Comparison of ENCODE assay signal across 1 cellular context in the genomic region with DNA sequence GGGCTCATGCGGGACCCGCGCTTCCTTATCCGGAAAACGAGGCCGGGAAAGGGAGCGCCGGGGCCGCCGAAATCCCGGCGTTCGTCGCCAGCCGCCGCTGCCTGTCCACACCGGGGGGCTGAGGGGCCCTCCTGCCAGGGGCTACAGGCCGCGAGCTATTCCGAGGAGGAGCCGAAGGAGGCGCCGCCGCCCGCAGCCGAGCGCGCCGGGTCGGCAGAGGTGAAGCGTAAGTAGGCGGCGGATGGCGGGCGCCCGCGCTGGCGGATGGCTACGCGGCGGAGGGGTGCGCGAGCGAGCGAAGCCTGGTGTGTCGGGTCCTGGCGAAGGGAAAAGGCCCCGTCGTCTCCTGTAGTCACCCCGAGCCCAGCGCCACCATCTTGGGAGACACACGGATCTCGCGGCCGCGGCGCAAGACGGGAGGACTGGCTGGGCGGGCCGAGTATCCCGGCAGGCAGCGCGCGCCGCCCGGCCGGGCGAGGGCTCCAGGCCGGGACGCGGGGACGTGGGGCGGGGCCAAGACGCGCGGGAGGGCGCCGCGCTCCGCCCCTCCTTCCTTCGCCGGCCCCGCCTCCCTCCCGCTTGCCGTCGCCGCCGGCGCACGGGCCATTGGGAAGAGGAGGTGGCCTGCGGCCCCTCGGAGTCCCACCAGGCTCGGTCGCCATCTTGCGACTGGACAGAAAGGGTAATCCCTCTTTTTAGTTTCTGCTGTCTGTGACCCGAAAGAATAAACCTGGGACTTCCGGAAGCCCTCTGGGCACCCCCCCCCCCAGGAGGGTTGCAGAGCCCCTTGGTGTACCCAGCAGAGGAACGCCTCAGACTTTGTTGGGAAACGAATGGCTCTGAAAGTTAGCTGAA.
TF ChIP-seq lines count a peak whose summit lies in the region.

A gene (minus strand): TSS at position 424 of the 855 bp plus-strand sequence. CDS start 29,917 bp downstream, outside the sequence.

TF ChIP-seq in K562, 482 proteins besides CTCF, POLR2A, EP300 and RAD21 (continued from another document and continues in another):
- TF ChIP-seq, protein P1, sequence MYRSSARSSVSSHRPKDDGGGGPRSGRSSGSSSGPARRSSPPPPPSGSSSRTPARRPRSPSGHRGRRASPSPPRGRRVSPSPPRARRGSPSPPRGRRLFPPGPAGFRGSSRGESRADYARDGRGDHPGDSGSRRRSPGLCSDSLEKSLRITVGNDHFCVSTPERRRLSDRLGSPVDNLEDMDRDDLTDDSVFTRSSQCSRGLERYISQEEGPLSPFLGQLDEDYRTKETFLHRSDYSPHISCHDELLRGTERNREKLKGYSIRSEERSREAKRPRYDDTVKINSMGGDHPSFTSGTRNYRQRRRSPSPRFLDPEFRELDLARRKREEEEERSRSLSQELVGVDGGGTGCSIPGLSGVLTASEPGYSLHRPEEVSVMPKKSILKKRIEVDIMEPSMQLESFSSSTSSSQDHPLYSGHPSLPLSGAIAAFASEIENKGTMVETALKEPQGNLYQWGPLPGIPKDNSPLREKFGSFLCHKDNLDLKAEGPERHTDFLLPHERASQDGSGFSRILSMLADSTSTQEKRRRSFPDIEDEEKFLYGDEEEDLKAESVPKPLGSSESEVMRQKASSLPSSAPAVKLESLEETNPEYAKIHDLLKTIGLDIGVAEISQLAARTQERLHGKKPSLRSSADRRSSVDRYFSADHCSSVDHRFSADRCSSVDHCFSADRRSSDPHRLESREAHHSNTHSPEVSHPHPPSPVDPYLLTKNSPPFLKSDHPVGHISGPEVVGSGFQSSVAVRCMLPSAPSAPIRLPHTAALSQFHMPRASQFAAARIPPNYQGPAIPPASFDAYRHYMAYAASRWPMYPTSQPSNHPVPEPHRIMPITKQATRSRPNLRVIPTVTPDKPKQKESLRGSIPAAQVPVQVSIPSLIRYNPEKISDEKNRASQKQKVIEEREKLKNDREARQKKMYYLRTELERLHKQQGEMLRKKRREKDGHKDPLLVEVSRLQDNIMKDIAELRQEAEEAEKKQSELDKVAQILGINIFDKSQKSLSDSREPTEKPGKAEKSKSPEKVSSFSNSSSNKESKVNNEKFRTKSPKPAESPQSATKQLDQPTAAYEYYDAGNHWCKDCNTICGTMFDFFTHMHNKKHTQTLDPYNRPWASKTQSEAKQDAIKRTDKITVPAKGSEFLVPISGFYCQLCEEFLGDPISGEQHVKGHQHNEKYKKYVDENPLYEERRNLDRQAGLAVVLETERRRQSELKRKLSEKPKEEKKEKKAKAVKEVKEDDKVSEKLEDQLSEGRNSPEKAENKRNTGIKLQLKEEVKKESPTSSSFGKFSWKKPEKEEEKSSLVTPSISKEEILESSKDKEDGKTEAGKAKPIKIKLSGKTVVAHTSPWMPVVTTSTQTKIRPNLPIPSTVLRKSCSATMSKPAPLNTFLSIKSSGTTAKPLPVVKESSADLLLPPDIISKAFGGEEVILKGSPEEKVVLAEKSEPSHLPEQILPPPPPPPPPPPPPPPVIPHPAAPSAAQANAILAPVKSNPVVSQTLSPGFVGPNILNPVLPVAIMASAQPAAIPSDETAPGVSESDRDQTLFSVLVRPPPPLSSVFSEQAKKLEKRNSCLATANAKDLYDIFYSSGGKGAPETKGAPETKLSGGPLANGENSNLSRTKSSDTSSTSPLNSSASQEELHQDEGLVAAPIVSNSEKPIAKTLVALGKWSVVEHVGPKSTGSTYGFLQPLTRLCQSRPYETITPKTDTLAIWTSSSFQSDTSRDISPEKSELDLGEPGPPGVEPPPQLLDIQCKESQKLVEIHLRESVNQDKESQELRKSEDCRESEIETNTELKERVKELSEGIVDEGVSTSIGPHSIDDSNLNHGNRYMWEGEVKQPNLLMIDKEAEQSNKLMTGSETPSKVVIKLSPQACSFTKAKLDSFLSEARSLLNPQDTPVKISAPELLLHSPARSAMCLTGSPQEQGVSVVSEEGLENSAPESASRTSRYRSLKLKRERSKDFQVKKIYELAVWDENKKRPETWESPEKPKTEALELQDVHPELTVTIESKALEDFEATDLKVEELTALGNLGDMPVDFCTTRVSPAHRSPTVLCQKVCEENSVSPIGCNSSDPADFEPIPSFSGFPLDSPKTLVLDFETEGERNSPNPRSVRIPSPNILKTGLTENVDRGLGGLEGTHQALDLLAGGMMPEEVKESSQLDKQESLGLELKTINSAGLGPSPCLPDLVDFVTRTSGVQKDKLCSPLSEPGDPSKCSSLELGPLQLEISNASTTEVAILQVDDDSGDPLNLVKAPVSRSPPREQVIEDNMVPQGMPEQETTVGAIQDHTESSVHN (IDR thresholded peaks at IDR 0.05; ENCODE audit: borderline replicate concordance in 1 of 2, low read depth in 1 of 2), result no peak
- TF ChIP-seq, protein P2, sequence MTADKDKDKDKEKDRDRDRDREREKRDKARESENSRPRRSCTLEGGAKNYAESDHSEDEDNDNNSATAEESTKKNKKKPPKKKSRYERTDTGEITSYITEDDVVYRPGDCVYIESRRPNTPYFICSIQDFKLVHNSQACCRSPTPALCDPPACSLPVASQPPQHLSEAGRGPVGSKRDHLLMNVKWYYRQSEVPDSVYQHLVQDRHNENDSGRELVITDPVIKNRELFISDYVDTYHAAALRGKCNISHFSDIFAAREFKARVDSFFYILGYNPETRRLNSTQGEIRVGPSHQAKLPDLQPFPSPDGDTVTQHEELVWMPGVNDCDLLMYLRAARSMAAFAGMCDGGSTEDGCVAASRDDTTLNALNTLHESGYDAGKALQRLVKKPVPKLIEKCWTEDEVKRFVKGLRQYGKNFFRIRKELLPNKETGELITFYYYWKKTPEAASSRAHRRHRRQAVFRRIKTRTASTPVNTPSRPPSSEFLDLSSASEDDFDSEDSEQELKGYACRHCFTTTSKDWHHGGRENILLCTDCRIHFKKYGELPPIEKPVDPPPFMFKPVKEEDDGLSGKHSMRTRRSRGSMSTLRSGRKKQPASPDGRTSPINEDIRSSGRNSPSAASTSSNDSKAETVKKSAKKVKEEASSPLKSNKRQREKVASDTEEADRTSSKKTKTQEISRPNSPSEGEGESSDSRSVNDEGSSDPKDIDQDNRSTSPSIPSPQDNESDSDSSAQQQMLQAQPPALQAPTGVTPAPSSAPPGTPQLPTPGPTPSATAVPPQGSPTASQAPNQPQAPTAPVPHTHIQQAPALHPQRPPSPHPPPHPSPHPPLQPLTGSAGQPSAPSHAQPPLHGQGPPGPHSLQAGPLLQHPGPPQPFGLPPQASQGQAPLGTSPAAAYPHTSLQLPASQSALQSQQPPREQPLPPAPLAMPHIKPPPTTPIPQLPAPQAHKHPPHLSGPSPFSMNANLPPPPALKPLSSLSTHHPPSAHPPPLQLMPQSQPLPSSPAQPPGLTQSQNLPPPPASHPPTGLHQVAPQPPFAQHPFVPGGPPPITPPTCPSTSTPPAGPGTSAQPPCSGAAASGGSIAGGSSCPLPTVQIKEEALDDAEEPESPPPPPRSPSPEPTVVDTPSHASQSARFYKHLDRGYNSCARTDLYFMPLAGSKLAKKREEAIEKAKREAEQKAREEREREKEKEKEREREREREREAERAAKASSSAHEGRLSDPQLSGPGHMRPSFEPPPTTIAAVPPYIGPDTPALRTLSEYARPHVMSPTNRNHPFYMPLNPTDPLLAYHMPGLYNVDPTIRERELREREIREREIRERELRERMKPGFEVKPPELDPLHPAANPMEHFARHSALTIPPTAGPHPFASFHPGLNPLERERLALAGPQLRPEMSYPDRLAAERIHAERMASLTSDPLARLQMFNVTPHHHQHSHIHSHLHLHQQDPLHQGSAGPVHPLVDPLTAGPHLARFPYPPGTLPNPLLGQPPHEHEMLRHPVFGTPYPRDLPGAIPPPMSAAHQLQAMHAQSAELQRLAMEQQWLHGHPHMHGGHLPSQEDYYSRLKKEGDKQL (CRISPR knock-in tag; IDR thresholded peaks at IDR 0.05; ENCODE audit: borderline replicate concordance), result no peak
- TF ChIP-seq, protein P3, sequence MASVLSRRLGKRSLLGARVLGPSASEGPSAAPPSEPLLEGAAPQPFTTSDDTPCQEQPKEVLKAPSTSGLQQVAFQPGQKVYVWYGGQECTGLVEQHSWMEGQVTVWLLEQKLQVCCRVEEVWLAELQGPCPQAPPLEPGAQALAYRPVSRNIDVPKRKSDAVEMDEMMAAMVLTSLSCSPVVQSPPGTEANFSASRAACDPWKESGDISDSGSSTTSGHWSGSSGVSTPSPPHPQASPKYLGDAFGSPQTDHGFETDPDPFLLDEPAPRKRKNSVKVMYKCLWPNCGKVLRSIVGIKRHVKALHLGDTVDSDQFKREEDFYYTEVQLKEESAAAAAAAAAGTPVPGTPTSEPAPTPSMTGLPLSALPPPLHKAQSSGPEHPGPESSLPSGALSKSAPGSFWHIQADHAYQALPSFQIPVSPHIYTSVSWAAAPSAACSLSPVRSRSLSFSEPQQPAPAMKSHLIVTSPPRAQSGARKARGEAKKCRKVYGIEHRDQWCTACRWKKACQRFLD (CRISPR knock-in tag; IDR thresholded peaks at IDR 0.05), result peak; percentile 64
- TF ChIP-seq BHLHE40 (IDR thresholded peaks at IDR 0.05; ENCODE audit: low read length) (peak; percentile 79), NFRKB (IDR thresholded peaks at IDR 0.05; ENCODE audit: low read depth) (peak; percentile 78), EP400 (IDR thresholded peaks at IDR 0.05) (peak; percentile 71), NR2C2 (CRISPR knock-in tag; IDR thresholded peaks at IDR 0.05) (no peak), NR2C2 (tag; IDR thresholded peaks at IDR 0.05) (peak; percentile 22; the same call in 1 of the 2 replicates), PPARD (CRISPR knock-in tag; IDR thresholded peaks at IDR 0.05) (no peak), TAF7 (tag; IDR thresholded peaks at IDR 0.05) (peak; percentile 63), CTBP1 (IDR thresholded peaks at IDR 0.05; ENCODE audit: borderline replicate concordance) (peak; percentile 71; the same call in 1 of the 2 replicates), RBBP5 (IDR thresholded peaks at IDR 0.05; ENCODE audit: borderline replicate concordance, insufficient read depth, low read length, poor library complexity, severe bottlenecking) (peak; percentile 95), MTA3 (IDR thresholded peaks at IDR 0.05; ENCODE audit: borderline replicate concordance) (peak; percentile 69; the same call in 1 of the 2 replicates), HNRNPLL (IDR thresholded peaks at IDR 0.05; ENCODE audit: low read depth, low read length, poor library complexity, severe bottlenecking) (peak; percentile 66), RB1 (IDR thresholded peaks at IDR 0.05; ENCODE audit: low read depth) (peak; percentile 76), TAF9B (IDR thresholded peaks at IDR 0.05; ENCODE audit: partially characterized antibody) (peak; percentile 48), PCBP1 (IDR thresholded peaks at IDR 0.05; ENCODE audit: low read depth, low read length, poor library complexity, severe bottlenecking) (peak; percentile 70), IFI16 (CRISPR knock-in tag; IDR thresholded peaks at IDR 0.05) (no peak), RBFOX2 (IDR thresholded peaks at IDR 0.05; ENCODE audit: low read depth, low read length) (peak; percentile 97)
- TF ChIP-seq, protein P4, sequence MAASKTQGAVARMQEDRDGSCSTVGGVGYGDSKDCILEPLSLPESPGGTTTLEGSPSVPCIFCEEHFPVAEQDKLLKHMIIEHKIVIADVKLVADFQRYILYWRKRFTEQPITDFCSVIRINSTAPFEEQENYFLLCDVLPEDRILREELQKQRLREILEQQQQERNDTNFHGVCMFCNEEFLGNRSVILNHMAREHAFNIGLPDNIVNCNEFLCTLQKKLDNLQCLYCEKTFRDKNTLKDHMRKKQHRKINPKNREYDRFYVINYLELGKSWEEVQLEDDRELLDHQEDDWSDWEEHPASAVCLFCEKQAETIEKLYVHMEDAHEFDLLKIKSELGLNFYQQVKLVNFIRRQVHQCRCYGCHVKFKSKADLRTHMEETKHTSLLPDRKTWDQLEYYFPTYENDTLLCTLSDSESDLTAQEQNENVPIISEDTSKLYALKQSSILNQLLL (CRISPR knock-in tag; IDR thresholded peaks at IDR 0.05; ENCODE audit: borderline replicate concordance), result no peak
- TF ChIP-seq, protein P5, sequence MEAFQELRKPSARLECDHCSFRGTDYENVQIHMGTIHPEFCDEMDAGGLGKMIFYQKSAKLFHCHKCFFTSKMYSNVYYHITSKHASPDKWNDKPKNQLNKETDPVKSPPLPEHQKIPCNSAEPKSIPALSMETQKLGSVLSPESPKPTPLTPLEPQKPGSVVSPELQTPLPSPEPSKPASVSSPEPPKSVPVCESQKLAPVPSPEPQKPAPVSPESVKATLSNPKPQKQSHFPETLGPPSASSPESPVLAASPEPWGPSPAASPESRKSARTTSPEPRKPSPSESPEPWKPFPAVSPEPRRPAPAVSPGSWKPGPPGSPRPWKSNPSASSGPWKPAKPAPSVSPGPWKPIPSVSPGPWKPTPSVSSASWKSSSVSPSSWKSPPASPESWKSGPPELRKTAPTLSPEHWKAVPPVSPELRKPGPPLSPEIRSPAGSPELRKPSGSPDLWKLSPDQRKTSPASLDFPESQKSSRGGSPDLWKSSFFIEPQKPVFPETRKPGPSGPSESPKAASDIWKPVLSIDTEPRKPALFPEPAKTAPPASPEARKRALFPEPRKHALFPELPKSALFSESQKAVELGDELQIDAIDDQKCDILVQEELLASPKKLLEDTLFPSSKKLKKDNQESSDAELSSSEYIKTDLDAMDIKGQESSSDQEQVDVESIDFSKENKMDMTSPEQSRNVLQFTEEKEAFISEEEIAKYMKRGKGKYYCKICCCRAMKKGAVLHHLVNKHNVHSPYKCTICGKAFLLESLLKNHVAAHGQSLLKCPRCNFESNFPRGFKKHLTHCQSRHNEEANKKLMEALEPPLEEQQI (IDR thresholded peaks at IDR 0.05), result no peak
- TF ChIP-seq, protein P6, sequence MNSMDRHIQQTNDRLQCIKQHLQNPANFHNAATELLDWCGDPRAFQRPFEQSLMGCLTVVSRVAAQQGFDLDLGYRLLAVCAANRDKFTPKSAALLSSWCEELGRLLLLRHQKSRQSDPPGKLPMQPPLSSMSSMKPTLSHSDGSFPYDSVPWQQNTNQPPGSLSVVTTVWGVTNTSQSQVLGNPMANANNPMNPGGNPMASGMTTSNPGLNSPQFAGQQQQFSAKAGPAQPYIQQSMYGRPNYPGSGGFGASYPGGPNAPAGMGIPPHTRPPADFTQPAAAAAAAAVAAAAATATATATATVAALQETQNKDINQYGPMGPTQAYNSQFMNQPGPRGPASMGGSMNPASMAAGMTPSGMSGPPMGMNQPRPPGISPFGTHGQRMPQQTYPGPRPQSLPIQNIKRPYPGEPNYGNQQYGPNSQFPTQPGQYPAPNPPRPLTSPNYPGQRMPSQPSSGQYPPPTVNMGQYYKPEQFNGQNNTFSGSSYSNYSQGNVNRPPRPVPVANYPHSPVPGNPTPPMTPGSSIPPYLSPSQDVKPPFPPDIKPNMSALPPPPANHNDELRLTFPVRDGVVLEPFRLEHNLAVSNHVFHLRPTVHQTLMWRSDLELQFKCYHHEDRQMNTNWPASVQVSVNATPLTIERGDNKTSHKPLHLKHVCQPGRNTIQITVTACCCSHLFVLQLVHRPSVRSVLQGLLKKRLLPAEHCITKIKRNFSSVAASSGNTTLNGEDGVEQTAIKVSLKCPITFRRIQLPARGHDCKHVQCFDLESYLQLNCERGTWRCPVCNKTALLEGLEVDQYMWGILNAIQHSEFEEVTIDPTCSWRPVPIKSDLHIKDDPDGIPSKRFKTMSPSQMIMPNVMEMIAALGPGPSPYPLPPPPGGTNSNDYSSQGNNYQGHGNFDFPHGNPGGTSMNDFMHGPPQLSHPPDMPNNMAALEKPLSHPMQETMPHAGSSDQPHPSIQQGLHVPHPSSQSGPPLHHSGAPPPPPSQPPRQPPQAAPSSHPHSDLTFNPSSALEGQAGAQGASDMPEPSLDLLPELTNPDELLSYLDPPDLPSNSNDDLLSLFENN (IDR thresholded peaks at IDR 0.05; ENCODE audit: low read depth in 2 of 2, low read length in 2 of 2), result no peak
- TF ChIP-seq, protein P7, sequence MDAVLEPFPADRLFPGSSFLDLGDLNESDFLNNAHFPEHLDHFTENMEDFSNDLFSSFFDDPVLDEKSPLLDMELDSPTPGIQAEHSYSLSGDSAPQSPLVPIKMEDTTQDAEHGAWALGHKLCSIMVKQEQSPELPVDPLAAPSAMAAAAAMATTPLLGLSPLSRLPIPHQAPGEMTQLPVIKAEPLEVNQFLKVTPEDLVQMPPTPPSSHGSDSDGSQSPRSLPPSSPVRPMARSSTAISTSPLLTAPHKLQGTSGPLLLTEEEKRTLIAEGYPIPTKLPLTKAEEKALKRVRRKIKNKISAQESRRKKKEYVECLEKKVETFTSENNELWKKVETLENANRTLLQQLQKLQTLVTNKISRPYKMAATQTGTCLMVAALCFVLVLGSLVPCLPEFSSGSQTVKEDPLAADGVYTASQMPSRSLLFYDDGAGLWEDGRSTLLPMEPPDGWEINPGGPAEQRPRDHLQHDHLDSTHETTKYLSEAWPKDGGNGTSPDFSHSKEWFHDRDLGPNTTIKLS (IDR thresholded peaks at IDR 0.05; ENCODE audit: borderline replicate concordance, low read depth), result no peak
